In genomic region chr3:48938689-48939088, GRCh38 we compare ENCODE assay signal across 1 cellular context.
TF ChIP-seq lines count a peak whose summit lies in the region.

No MANE protein-coding gene starts in this region.

TF ChIP-seq in IMR-90, 13 proteins besides CTCF, POLR2A, EP300 and RAD21:
- TF ChIP-seq, protein P1, sequence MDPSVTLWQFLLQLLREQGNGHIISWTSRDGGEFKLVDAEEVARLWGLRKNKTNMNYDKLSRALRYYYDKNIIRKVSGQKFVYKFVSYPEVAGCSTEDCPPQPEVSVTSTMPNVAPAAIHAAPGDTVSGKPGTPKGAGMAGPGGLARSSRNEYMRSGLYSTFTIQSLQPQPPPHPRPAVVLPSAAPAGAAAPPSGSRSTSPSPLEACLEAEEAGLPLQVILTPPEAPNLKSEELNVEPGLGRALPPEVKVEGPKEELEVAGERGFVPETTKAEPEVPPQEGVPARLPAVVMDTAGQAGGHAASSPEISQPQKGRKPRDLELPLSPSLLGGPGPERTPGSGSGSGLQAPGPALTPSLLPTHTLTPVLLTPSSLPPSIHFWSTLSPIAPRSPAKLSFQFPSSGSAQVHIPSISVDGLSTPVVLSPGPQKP (IDR thresholded peaks at IDR 0.05; ENCODE audit: borderline replicate concordance, low read depth, low read length): no peak
- TF ChIP-seq BHLHE40 (IDR thresholded peaks at IDR 0.05; ENCODE audit: low read depth, low read length): no peak
- no peak for TF ChIP-seq MXI1 (IDR thresholded peaks at IDR 0.05; ENCODE audit: borderline replicate concordance, low read depth, low read length)
- no peak for TF ChIP-seq CEBPB (IDR thresholded peaks at IDR 0.05; ENCODE audit: low read depth, low read length)
- TF ChIP-seq USF2 (IDR thresholded peaks at IDR 0.05; ENCODE audit: low read depth, low read length): no peak
- no peak for TF ChIP-seq RFX5 (IDR thresholded peaks at IDR 0.05; ENCODE audit: low read depth, low read length)
- TF ChIP-seq MAZ (IDR thresholded peaks at IDR 0.05; ENCODE audit: borderline replicate concordance, low read depth, low read length): no peak
- TF ChIP-seq MAFK (IDR thresholded peaks at IDR 0.05; ENCODE audit: low read depth, low read length): no peak
